ENCODE assay signal across 1 cellular context in the genomic region with DNA sequence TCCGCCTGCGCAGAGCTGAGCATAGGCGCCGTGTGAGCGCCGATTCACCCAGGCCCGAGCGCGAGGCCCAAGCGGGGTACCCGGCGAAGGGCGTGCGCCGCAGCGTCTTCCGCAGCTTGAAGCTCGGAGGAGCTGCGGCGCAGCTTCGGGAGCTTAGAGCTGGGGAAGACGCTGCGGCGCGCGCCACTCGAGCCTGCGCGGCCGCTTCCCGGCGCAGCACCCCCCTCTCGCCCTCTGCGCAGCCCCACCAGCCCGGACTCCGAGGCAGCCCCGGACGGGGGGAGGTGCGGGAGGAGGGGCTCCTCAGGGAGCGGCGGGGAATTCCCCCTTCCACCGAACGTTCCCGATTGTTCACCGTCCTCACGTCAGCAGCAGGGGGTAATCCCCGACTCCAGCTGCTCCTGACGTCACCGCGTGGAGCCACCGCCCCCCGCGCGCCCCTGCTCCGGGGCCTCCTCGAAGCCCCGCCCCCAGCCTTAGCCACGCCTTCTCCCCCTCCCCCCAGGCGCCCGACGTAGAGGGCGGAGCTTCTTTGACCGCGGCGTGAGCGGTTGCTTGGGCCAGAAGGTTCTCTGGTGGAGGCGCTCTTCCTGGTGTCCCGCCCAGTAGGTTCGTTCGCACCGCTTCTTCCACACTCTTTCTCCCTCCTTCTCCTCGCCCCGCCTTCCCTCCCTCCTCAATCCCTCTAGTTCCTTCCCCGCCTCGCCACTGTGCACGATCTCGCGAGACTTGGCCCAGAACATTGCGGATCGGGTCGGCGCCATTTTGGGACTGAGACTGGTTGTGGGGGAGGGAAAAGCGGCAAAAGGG.
TF ChIP-seq lines count a peak whose summit lies in the region.

A gene with protein sequence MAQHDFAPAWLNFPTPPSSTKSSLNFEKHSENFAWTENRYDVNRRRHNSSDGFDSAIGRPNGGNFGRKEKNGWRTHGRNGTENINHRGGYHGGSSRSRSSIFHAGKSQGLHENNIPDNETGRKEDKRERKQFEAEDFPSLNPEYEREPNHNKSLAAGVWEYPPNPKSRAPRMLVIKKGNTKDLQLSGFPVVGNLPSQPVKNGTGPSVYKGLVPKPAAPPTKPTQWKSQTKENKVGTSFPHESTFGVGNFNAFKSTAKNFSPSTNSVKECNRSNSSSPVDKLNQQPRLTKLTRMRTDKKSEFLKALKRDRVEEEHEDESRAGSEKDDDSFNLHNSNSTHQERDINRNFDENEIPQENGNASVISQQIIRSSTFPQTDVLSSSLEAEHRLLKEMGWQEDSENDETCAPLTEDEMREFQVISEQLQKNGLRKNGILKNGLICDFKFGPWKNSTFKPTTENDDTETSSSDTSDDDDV (plus strand): TSS at position 742 of the 810 bp plus-strand sequence. CDS start 40,072 bp downstream, outside the sequence.

TF ChIP-seq in HepG2, 621 proteins besides CTCF, POLR2A, EP300 and RAD21 (continued from another document and continues in another):
- TF ChIP-seq, protein P1, sequence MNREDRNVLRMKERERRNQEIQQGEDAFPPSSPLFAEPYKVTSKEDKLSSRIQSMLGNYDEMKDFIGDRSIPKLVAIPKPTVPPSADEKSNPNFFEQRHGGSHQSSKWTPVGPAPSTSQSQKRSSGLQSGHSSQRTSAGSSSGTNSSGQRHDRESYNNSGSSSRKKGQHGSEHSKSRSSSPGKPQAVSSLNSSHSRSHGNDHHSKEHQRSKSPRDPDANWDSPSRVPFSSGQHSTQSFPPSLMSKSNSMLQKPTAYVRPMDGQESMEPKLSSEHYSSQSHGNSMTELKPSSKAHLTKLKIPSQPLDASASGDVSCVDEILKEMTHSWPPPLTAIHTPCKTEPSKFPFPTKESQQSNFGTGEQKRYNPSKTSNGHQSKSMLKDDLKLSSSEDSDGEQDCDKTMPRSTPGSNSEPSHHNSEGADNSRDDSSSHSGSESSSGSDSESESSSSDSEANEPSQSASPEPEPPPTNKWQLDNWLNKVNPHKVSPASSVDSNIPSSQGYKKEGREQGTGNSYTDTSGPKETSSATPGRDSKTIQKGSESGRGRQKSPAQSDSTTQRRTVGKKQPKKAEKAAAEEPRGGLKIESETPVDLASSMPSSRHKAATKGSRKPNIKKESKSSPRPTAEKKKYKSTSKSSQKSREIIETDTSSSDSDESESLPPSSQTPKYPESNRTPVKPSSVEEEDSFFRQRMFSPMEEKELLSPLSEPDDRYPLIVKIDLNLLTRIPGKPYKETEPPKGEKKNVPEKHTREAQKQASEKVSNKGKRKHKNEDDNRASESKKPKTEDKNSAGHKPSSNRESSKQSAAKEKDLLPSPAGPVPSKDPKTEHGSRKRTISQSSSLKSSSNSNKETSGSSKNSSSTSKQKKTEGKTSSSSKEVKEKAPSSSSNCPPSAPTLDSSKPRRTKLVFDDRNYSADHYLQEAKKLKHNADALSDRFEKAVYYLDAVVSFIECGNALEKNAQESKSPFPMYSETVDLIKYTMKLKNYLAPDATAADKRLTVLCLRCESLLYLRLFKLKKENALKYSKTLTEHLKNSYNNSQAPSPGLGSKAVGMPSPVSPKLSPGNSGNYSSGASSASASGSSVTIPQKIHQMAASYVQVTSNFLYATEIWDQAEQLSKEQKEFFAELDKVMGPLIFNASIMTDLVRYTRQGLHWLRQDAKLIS (CRISPR knock-in tag; IDR thresholded peaks at IDR 0.05) = no peak
- TF ChIP-seq ZNF180 (CRISPR knock-in tag; IDR thresholded peaks at IDR 0.05; ENCODE audit: borderline replicate concordance, low read depth) (no peak), CENPT (CRISPR knock-in tag; IDR thresholded peaks at IDR 0.05; ENCODE audit: low read depth) (peak; percentile 0; the same call in 1 of the 2 replicates), TOPORS (CRISPR knock-in tag; IDR thresholded peaks at IDR 0.05) (0 out of 2 replicates have a peak, but pooled peaks have one; percentile 33), ZNF383 (CRISPR knock-in tag; IDR thresholded peaks at IDR 0.05; ENCODE audit: borderline replicate concordance) (no peak), SCMH1 (CRISPR knock-in tag; IDR thresholded peaks at IDR 0.05; ENCODE audit: borderline replicate concordance) (no peak), RCOR2 (CRISPR knock-in tag; IDR thresholded peaks at IDR 0.05) (no peak), SMAD3 (CRISPR knock-in tag; IDR thresholded peaks at IDR 0.05) (no peak), ZNF546 (CRISPR knock-in tag; conservative IDR thresholded peaks at IDR 0.05) (no peak), CEBPG (CRISPR knock-in tag; IDR thresholded peaks at IDR 0.05) (no peak), DMAP1 (CRISPR knock-in tag; IDR thresholded peaks at IDR 0.05) (peak; percentile 83), ZNF136 (CRISPR knock-in tag; IDR thresholded peaks at IDR 0.05; ENCODE audit: low read depth) (no peak; the same call in 1 of the 2 replicates), ZNF318 (CRISPR knock-in tag; IDR thresholded peaks at IDR 0.05) (no peak; the same call in 1 of the 2 replicates), ARID5B (CRISPR knock-in tag; IDR thresholded peaks at IDR 0.05) (peak; percentile 78), BCL3 (CRISPR knock-in tag; IDR thresholded peaks at IDR 0.05) (peak; percentile 82), HINFP (CRISPR knock-in tag; IDR thresholded peaks at IDR 0.05; ENCODE audit: low read depth) (peak; percentile 35), HNRNPUL1 (IDR thresholded peaks at IDR 0.05; ENCODE audit: low read depth, low read length) (no peak), ELF4 (CRISPR knock-in tag; IDR thresholded peaks at IDR 0.05; ENCODE audit: borderline replicate concordance) (no peak), MLX (CRISPR knock-in tag; IDR thresholded peaks at IDR 0.05) (no peak), ZNF160 (CRISPR knock-in tag; IDR thresholded peaks at IDR 0.05) (no peak), ZNF784 (CRISPR knock-in tag; IDR thresholded peaks at IDR 0.05; ENCODE audit: borderline replicate concordance) (peak; percentile 28; the same call in 1 of the 2 replicates), TOE1 (CRISPR knock-in tag; IDR thresholded peaks at IDR 0.05) (no peak), ARID2 (CRISPR knock-in tag; IDR thresholded peaks at IDR 0.05; ENCODE audit: borderline replicate concordance) (no peak; the same call in 1 of the 2 replicates), ZNF674 (CRISPR knock-in tag; IDR thresholded peaks at IDR 0.05; ENCODE audit: low read depth) (0 out of 2 replicates have a peak, but pooled peaks have one; percentile 88)
- TF ChIP-seq, protein P2, sequence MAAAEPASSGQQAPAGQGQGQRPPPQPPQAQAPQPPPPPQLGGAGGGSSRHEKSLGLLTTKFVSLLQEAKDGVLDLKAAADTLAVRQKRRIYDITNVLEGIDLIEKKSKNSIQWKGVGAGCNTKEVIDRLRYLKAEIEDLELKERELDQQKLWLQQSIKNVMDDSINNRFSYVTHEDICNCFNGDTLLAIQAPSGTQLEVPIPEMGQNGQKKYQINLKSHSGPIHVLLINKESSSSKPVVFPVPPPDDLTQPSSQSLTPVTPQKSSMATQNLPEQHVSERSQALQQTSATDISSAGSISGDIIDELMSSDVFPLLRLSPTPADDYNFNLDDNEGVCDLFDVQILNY (CRISPR knock-in tag; conservative IDR thresholded peaks at IDR 0.05) = peak; percentile 38; the same call in 1 of the 2 replicates
